In genomic region chr10:26474845-26475244, GRCh38 we compare ENCODE assay signal across 11 cellular contexts. TPM values are rescaled to one million over a fixed set of nuclear protein-coding genes. Genes with fewer than 3 reads are reported as not detected.
A peak's percentile ranks its signal among the peaks of the same experiment; 100 is the strongest.
DNase-seq lines count a peak whose midpoint lies in the region; ATAC-seq, FAIRE-seq and TF ChIP-seq lines count a peak whose summit lies in the region.
"Not testable (repeated sequence)": the region's sequence is repeated elsewhere in the genome, so short reads cannot be mapped to it uniquely, and the experiment has no call there.
"Had no signal": no experiment of that assay in that cellular context is flagged by ENCODE, and none has a peak within 500 bp of the region (broad histone marks: within the 10 kb centered on the region; RNA-seq: fewer than 3 reads in every experiment).

No MANE protein-coding gene starts in this region.

- ATAC-seq in A549; naive B cell (ENCODE audit: low read depth in 2 of 2); stimulated activated naive B cell treated with anti-CD40 and anti-IgM and Interleukin-4, amounts not matched to agents 10 μg/mL and 1 μg/mL and 100 μg/mL, for 72 hours (replicated peaks): not testable (repeated sequence)
- ATAC-seq in activated CD4-positive, alpha-beta T cell treated with anti-CD3 and anti-CD28 coated beads for 36 hours = peak; percentile 47
- ATAC-seq in central memory CD8-positive, alpha-beta T cell (replicated peaks; ENCODE audit: extremely low read depth, poor library complexity, severe bottlenecking) = peak; percentile 64

- not testable (repeated sequence) for H3K9me2 ChIP-seq in Karpas-422 (replicated peaks; ENCODE audit: insufficient read depth, low read length)

- intact Hi-C loops in activated CD4-positive, alpha-beta T cell treated with anti-CD3 and anti-CD28 coated beads for 36 hours (cut with DNase I, micrococcal nuclease) = loop anchor here (1.0 kb wide), 2 partner anchors 8 to 12 kb away; no protein-coding TSS in a partner anchor
- intact Hi-C loops in activated T-helper 2 cell treated with anti-CD3 and anti-CD28 coated beads, Interferon-gamma antibody, Interleukin-2, Interleukin-4, amounts not matched to agents 10 μg/mL and 5 μg/mL and 100 μg/mL, durations not matched to agents 14 hours and 24 hours and 36 hours (cut with micrococcal nuclease) = loop anchor here (1.0 to 2.0 kb wide), 2 partner anchors 12 to 28 kb away; no protein-coding TSS in a partner anchor

- WGBS in A549 (ENCODE audit: missing lambda C conversion rate) = 87% methylated on average over 8 of the region's 8 CpGs

- not testable (repeated sequence) for TF ChIP-seq EP300 in A549 (IDR thresholded peaks at IDR 0.05)

- not testable (repeated sequence) for H3K9me3 ChIP-seq in A549; Karpas-422 (ENCODE audit: low read length)

- peak overlapping the region; percentile 92 for H3K27ac Mint-ChIP-seq in activated CD4-positive, alpha-beta T cell treated with anti-CD3 and anti-CD28 coated beads for 36 hours
- peak overlapping the region; percentile 75 for H3K27ac Mint-ChIP-seq in activated T-helper 2 cell treated with anti-CD3 and anti-CD28 coated beads, Interferon-gamma antibody, Interleukin-2, Interleukin-4, amounts not matched to agents 10 μg/mL and 5 μg/mL and 100 μg/mL, durations not matched to agents 14 hours and 24 hours and 36 hours
- H3K27ac Mint-ChIP-seq in central memory CD8-positive, alpha-beta T cell (ENCODE audit: low read depth) = peak overlapping the region; percentile 88
- H3K27ac Mint-ChIP-seq in naive B cell = peak overlapping the region in 5 of 6 donors; percentile 64 to 90 (median 78)
- H3K27ac Mint-ChIP-seq in stimulated activated naive B cell treated with anti-CD40 and anti-IgM and Interleukin-4, amounts not matched to agents 10 μg/mL and 1 μg/mL and 100 μg/mL, for 72 hours = peak overlapping the region; percentile 70

- H3K4me3 ChIP-seq in A549; Karpas-422 (ENCODE audit: low read length): not testable (repeated sequence)

- POLR2A ChIA-PET in A549 (lab: Yijun Ruan, JAX); activated CD4-positive, alpha-beta T cell treated with anti-CD3 and anti-CD28 coated beads for 36 hours (lab: Charles Lee): not testable (repeated sequence)

- not testable (repeated sequence) for TF ChIP-seq POLR2A in A549 (IDR thresholded peaks at IDR 0.05; ENCODE audit: low read length)

- not testable (repeated sequence) for H3K36me3 ChIP-seq in Karpas-422 (ENCODE audit: insufficient read depth, low read length)

- not testable (repeated sequence) for H3K27me3 ChIP-seq in Karpas-422 (ENCODE audit: low read length)

- peaks cover 83% of the 10 kb centered on the region for H3K4me1 Mint-ChIP-seq in activated CD4-positive, alpha-beta T cell treated with anti-CD3 and anti-CD28 coated beads for 36 hours
- peaks cover 69% of the 10 kb centered on the region for H3K4me1 Mint-ChIP-seq in activated T-helper 2 cell treated with anti-CD3 and anti-CD28 coated beads, Interferon-gamma antibody, Interleukin-2, Interleukin-4, amounts not matched to agents 10 μg/mL and 5 μg/mL and 100 μg/mL, durations not matched to agents 14 hours and 24 hours and 36 hours (ENCODE audit: low read depth)
- H3K4me1 Mint-ChIP-seq in central memory CD8-positive, alpha-beta T cell = peaks cover 73% of the 10 kb centered on the region
- H3K4me1 Mint-ChIP-seq in naive B cell = peaks cover 48 to 86% (median 68%) of the 10 kb centered on the region in 3 donors
- peaks cover 44 to 79% of the 10 kb centered on the region in 2 donors for H3K4me1 Mint-ChIP-seq in stimulated activated naive B cell treated with anti-CD40 and anti-IgM and Interleukin-4, amounts not matched to agents 10 μg/mL and 1 μg/mL and 100 μg/mL, for 72 hours

- not testable (repeated sequence) for FAIRE-seq in A549 (lab: Jason Lieb, UNC)
- FAIRE-seq in GM18507 (lab: Jason Lieb, UNC) = peak; percentile 48

- not testable (repeated sequence) for H2AFZ ChIP-seq in Karpas-422 (ENCODE audit: low read length)

- DNase-seq in A549 (ENCODE audit: low read depth in 1 of 2, low spot score in 1 of 2); GM18507 (ENCODE audit: extremely low spot score, insufficient read length, low read depth); Karpas-422; activated CD4-positive, alpha-beta T cell treated with anti-CD3 and anti-CD28 coated beads for 36 hours; activated T-helper 2 cell treated with anti-CD3 and anti-CD28 coated beads, Interferon-gamma antibody, Interleukin-2, Interleukin-4, amounts not matched to agents 10 μg/mL and 5 μg/mL and 100 μg/mL, durations not matched to agents 14 hours and 24 hours and 36 hours (ENCODE audit: low spot score); central memory CD8-positive, alpha-beta T cell (ENCODE audit: low spot score in 2 of 2); naive B cell; stimulated activated naive B cell treated with anti-CD40 and anti-IgM and Interleukin-4, amounts not matched to agents 10 μg/mL and 1 μg/mL and 100 μg/mL, for 72 hours: not testable (repeated sequence)

- H3K27ac ChIP-seq in A549 = peak overlapping the region; percentile 6 to 64; a peak in 3 of 6 replicates
- peak overlapping the region; percentile 34 for H3K27ac ChIP-seq in Karpas-422 (ENCODE audit: low read length)

- not testable (repeated sequence) for H3K4me2 ChIP-seq in A549; Karpas-422 (ENCODE audit: low read depth, low read length, poor library complexity, severe bottlenecking)

- H3K9me3 Mint-ChIP-seq in activated CD4-positive, alpha-beta T cell treated with anti-CD3 and anti-CD28 coated beads for 36 hours (ENCODE audit: low read depth); activated T-helper 2 cell treated with anti-CD3 and anti-CD28 coated beads, Interferon-gamma antibody, Interleukin-2, Interleukin-4, amounts not matched to agents 10 μg/mL and 5 μg/mL and 100 μg/mL, durations not matched to agents 14 hours and 24 hours and 36 hours; central memory CD8-positive, alpha-beta T cell; naive B cell; stimulated activated naive B cell treated with anti-CD40 and anti-IgM and Interleukin-4, amounts not matched to agents 10 μg/mL and 1 μg/mL and 100 μg/mL, for 72 hours: not testable (repeated sequence)

- not testable (repeated sequence) for TF ChIP-seq RAD21 in A549 (conservative IDR thresholded peaks at IDR 0.05 in 1 of 2, IDR thresholded peaks at IDR 0.05 in 1 of 2)

- CTCF ChIA-PET in A549 (lab: Yijun Ruan, JAX) = not testable (repeated sequence)
- CTCF ChIA-PET in activated CD4-positive, alpha-beta T cell treated with anti-CD3 and anti-CD28 coated beads for 36 hours (lab: Charles Lee) = interaction anchor here (0.9 kb wide), 1 partner anchor 139 kb away, joined by 3 read pairs; no protein-coding TSS in a partner anchor

- H3K79me2 ChIP-seq in Karpas-422 (ENCODE audit: low read length) = peaks cover 91% of the 10 kb centered on the region

- H4K20me1 ChIP-seq in Karpas-422 (ENCODE audit: insufficient read depth, low read depth, low read length) = not testable (repeated sequence)

- H3K4me1 ChIP-seq in A549 = not testable (repeated sequence)
- H3K4me1 ChIP-seq in Karpas-422 (ENCODE audit: low read length) = peaks cover 58% of the 10 kb centered on the region

- H3K4me3 Mint-ChIP-seq in activated CD4-positive, alpha-beta T cell treated with anti-CD3 and anti-CD28 coated beads for 36 hours = peak overlapping the region; percentile 47
- not testable (repeated sequence) for H3K4me3 Mint-ChIP-seq in activated T-helper 2 cell treated with anti-CD3 and anti-CD28 coated beads, Interferon-gamma antibody, Interleukin-2, Interleukin-4, amounts not matched to agents 10 μg/mL and 5 μg/mL and 100 μg/mL, durations not matched to agents 14 hours and 24 hours and 36 hours (ENCODE audit: low read depth); stimulated activated naive B cell treated with anti-CD40 and anti-IgM and Interleukin-4, amounts not matched to agents 10 μg/mL and 1 μg/mL and 100 μg/mL, for 72 hours
- peak overlapping the region; percentile 68 for H3K4me3 Mint-ChIP-seq in central memory CD8-positive, alpha-beta T cell
- peak overlapping the region in 2 of 8 donors; percentile 0 to 77 for H3K4me3 Mint-ChIP-seq in naive B cell

- not testable (repeated sequence) for H3K27me3 Mint-ChIP-seq in activated CD4-positive, alpha-beta T cell treated with anti-CD3 and anti-CD28 coated beads for 36 hours; activated T-helper 2 cell treated with anti-CD3 and anti-CD28 coated beads, Interferon-gamma antibody, Interleukin-2, Interleukin-4, amounts not matched to agents 10 μg/mL and 5 μg/mL and 100 μg/mL, durations not matched to agents 14 hours and 24 hours and 36 hours (ENCODE audit: low read depth); central memory CD8-positive, alpha-beta T cell; naive B cell; stimulated activated naive B cell treated with anti-CD40 and anti-IgM and Interleukin-4, amounts not matched to agents 10 μg/mL and 1 μg/mL and 100 μg/mL, for 72 hours

- TF ChIP-seq CTCF in A549 (IDR thresholded peaks at IDR 0.05) = not testable (repeated sequence)

- H3K9ac ChIP-seq in Karpas-422 (ENCODE audit: low read length) = not testable (repeated sequence)

- peaks cover 43% of the 10 kb centered on the region for H3K36me3 Mint-ChIP-seq in activated CD4-positive, alpha-beta T cell treated with anti-CD3 and anti-CD28 coated beads for 36 hours (ENCODE audit: low read depth)
- H3K36me3 Mint-ChIP-seq in activated T-helper 2 cell treated with anti-CD3 and anti-CD28 coated beads, Interferon-gamma antibody, Interleukin-2, Interleukin-4, amounts not matched to agents 10 μg/mL and 5 μg/mL and 100 μg/mL, durations not matched to agents 14 hours and 24 hours and 36 hours (ENCODE audit: low read depth) = peaks cover 39% of the 10 kb centered on the region
- peaks cover 18% of the 10 kb centered on the region for H3K36me3 Mint-ChIP-seq in central memory CD8-positive, alpha-beta T cell (ENCODE audit: insufficient read depth)
- H3K36me3 Mint-ChIP-seq in naive B cell = peaks cover 0 to 18% of the 10 kb centered on the region in 2 donors
- peaks cover 27 to 44% of the 10 kb centered on the region in 2 donors for H3K36me3 Mint-ChIP-seq in stimulated activated naive B cell treated with anti-CD40 and anti-IgM and Interleukin-4, amounts not matched to agents 10 μg/mL and 1 μg/mL and 100 μg/mL, for 72 hours

RNA-seq across cellular contexts. Expression of gene APBB1IP, which starts 36.7 kb away (rescaled TPM):
- 0.96 and 1.2 TPM in 2 replicates for polyA plus RNA-seq in A549 (2011; rRNA removed)
- polyA plus RNA-seq in A549 (2012; cell fraction: cytosol; rRNA removed) = 0.58 and 0.69 TPM in 2 replicates
- 0.74 and 0.97 TPM in 2 replicates for polyA plus RNA-seq in A549 (2012; cell fraction: nucleus; rRNA removed)
- polyA plus RNA-seq in A549 (2017; fragmentation: RNase III; extraction: RNeasy Plus Mini Kit Qiagen cat#74134 plus additional on column Dnase treatment) = 6.6 to 9.2 TPM (median 7.5 TPM) in 3 replicates
- polyA minus RNA-seq in A549 (2011; rRNA and poly(A)+ RNA removed) = 1.1 and 1.2 TPM in 2 replicates
- 22.7 and 34.7 TPM in 2 replicates for total RNA-seq in Karpas-422 (2014; rRNA removed; shearing (Covaris generic); ENCODE audit: low replicate concordance)
- 10 to 100 TPM; 53.3 to 66.4 TPM for total RNA-seq in activated CD4-positive, alpha-beta T cell treated with anti-CD3 and anti-CD28 coated beads for 36 hours
- 45.2 and 47.4 TPM in 2 replicates for total RNA-seq in activated T-helper 2 cell treated with anti-CD3 and anti-CD28 coated beads, Interferon-gamma antibody, Interleukin-2, Interleukin-4, amounts not matched to agents 10 μg/mL and 5 μg/mL and 100 μg/mL, durations not matched to agents 14 hours and 24 hours and 36 hours
- polyA plus RNA-seq in naive B cell (ENCODE audit: low read depth in 6 of 6) = 10 to 100 TPM; 40.1 to 76.1 (median 45.0) TPM
- total RNA-seq: chondrocyte, foreskin keratinocyte, myocyte had no signal
- polyA plus RNA-seq: foreskin keratinocyte had no signal
